Comparison of ENCODE assay signal across 8 cellular contexts in genomic region chr1:230310381-230311163, GRCh38.
DNase-seq lines count a peak whose midpoint lies in the region; ATAC-seq and TF ChIP-seq lines count a peak whose summit lies in the region.

No MANE protein-coding gene starts in this region.

- no peaks in the 10 kb centered on the region for H3K4me1 ChIP-seq in colonic mucosa
- H3K4me1 ChIP-seq in liver (ENCODE audit: control insufficient read depth in 4 of 4, insufficient read depth in 4 of 4, low read length in 3 of 4), result peaks cover 0 to 3% (median 1%) of the 10 kb centered on the region in 4 donors

- ATAC-seq in HG02763 (IDR thresholded peaks at IDR 0.05; ENCODE audit: unreplicated experiment), result peak; percentile 68
- no peak for ATAC-seq in GM18870 (IDR thresholded peaks at IDR 0.05; ENCODE audit: unreplicated experiment)

- no peak overlapping the region for H3K27ac Mint-ChIP-seq in activated CD4-positive, alpha-beta T cell treated with anti-CD3 and anti-CD28 coated beads, Interleukin-2, amount 10 ng/mL, durations not matched to agents 7 days and 5 days

- H3K27me3 Mint-ChIP-seq in activated CD4-positive, alpha-beta T cell treated with anti-CD3 and anti-CD28 coated beads, Interleukin-2, amount 10 ng/mL, durations not matched to agents 7 days and 5 days, result peaks cover 3% of the 10 kb centered on the region

- H3K27ac ChIP-seq in colonic mucosa, result no peak overlapping the region
- H3K27ac ChIP-seq in liver (ENCODE audit: low read depth in 1 of 2, low read length in 2 of 2), result no peak overlapping the region

- peaks cover 7% of the 10 kb centered on the region for H3K4me1 Mint-ChIP-seq in activated CD4-positive, alpha-beta T cell treated with anti-CD3 and anti-CD28 coated beads, Interleukin-2, amount 10 ng/mL, durations not matched to agents 7 days and 5 days

- intact Hi-C loops in colonic mucosa (cut with DNase I), result loop anchor here (5.0 kb wide), 1 partner anchor 648 kb away; no protein-coding TSS in a partner anchor

- H3K9me3 Mint-ChIP-seq in activated CD4-positive, alpha-beta T cell treated with anti-CD3 and anti-CD28 coated beads, Interleukin-2, amount 10 ng/mL, durations not matched to agents 7 days and 5 days, result no peaks in the 10 kb centered on the region

- no peaks in the 10 kb centered on the region for H3K27me3 ChIP-seq in colonic mucosa
- no peaks in the 10 kb centered on the region for H3K27me3 ChIP-seq in liver (ENCODE audit: control insufficient read depth in 4 of 4, insufficient read depth in 4 of 4, low read length in 3 of 4)

- WGBS in liver, result 36% methylated on average over 14 of the region's 14 CpGs

- H3K36me3 ChIP-seq in colonic mucosa (no peaks in the 10 kb centered on the region), liver (ENCODE audit: control insufficient read depth in 4 of 4, insufficient read depth in 3 of 4, low read depth in 1 of 4, low read length in 3 of 4) (no peaks in the 10 kb centered on the region)

- H3K4me3 Mint-ChIP-seq in activated CD4-positive, alpha-beta T cell treated with anti-CD3 and anti-CD28 coated beads, Interleukin-2, amount 10 ng/mL, durations not matched to agents 7 days and 5 days, result no peak overlapping the region

- peak; percentile 98 to 99 for TF ChIP-seq RAD21 in liver (IDR thresholded peaks at IDR 0.05)

- H3K9me3 ChIP-seq in colonic mucosa, result no peaks in the 10 kb centered on the region
- no peaks in the 10 kb centered on the region for H3K9me3 ChIP-seq in liver (ENCODE audit: control insufficient read depth in 4 of 4, low read length in 3 of 4)

- POLR2A ChIA-PET in activated CD4-positive, alpha-beta T cell treated with anti-CD3 and anti-CD28 coated beads, Interleukin-2, amount 10 ng/mL, durations not matched to agents 7 days and 5 days (lab: Charles Lee), result no interaction called here

- TF ChIP-seq CTCF in colonic mucosa (IDR thresholded peaks at IDR 0.05) (peak; percentile 81), liver (IDR thresholded peaks at IDR 0.05; ENCODE audit: low read depth, low read length, missing input control) (peak; percentile 93)

- no peaks in the 10 kb centered on the region for H3K36me3 Mint-ChIP-seq in activated CD4-positive, alpha-beta T cell treated with anti-CD3 and anti-CD28 coated beads, Interleukin-2, amount 10 ng/mL, durations not matched to agents 7 days and 5 days (ENCODE audit: low read depth)

- H3K9ac ChIP-seq in colonic mucosa (ENCODE audit: low read depth in 2 of 2, low read length in 2 of 2) (no peak overlapping the region), liver (ENCODE audit: low read depth in 1 of 2, low read length in 2 of 2) (no peak overlapping the region)

- DNase-seq in DMS153 treated with DMSO at 0.1 percent for 48 hours (lab: John Stamatoyannopoulos, UW; ENCODE audit: unreplicated experiment) (peak; percentile 87), NCI-H460 (ENCODE audit: extremely low read depth, low read depth) (peak; percentile 85), colonic mucosa (peak; percentile 69)
- DNase-seq in activated CD4-positive, alpha-beta T cell treated with anti-CD3 and anti-CD28 coated beads, Interleukin-2, amount 10 ng/mL, durations not matched to agents 7 days and 5 days, result peak; percentile 64
- DNase-seq in stimulated activated CD4-positive, alpha-beta T cell treated with anti-CD3 and anti-CD28 coated beads, TNF-alpha, amount 100 ng/mL, for 48 hours (ENCODE audit: low read depth in 3 of 3), result peak; percentile 16 to 56 (median 44)

- H3K4me3 ChIP-seq in colonic mucosa, result no peak overlapping the region
- no peak overlapping the region for H3K4me3 ChIP-seq in liver (ENCODE audit: low read depth in 1 of 3, low read length in 3 of 3)

- CTCF ChIA-PET in activated CD4-positive, alpha-beta T cell treated with anti-CD3 and anti-CD28 coated beads, Interleukin-2, amount 10 ng/mL, durations not matched to agents 7 days and 5 days (lab: Charles Lee), result interaction anchor here (0.6 to 1.3 kb wide), 4 partner anchors 17 to 1635 kb away, joined by 3 to 4 read pairs (median 3); no protein-coding TSS in a partner anchor

TF ChIP-seq in liver, 16 proteins besides CTCF, POLR2A, EP300 and RAD21:
- TF ChIP-seq HNF4G (IDR thresholded peaks at IDR 0.05) (no peak), EGR1 (IDR thresholded peaks at IDR 0.05; ENCODE audit: low read depth in 2 of 2) (no peak), FOXA2 (IDR thresholded peaks at IDR 0.05) (no peak), TAF1 (conservative IDR thresholded peaks at IDR 0.05) (no peak), ATF3 (IDR thresholded peaks at IDR 0.05) (no peak), YY1 (IDR thresholded peaks at IDR 0.05) (no peak), REST (IDR thresholded peaks at IDR 0.05) (no peak), JUND (IDR thresholded peaks at IDR 0.05) (no peak), RXRA (IDR thresholded peaks at IDR 0.05) (no peak), NR2F2 (IDR thresholded peaks at IDR 0.05) (no peak), GABPA (IDR thresholded peaks at IDR 0.05 in 1 of 2, conservative IDR thresholded peaks at IDR 0.05 in 1 of 2) (no peak), HNF4A (conservative IDR thresholded peaks at IDR 0.05) (no peak), SP1 (IDR thresholded peaks at IDR 0.05) (no peak)
TF ChIP-seq in liver: peak in this region for 0.
